In the genomic region with DNA sequence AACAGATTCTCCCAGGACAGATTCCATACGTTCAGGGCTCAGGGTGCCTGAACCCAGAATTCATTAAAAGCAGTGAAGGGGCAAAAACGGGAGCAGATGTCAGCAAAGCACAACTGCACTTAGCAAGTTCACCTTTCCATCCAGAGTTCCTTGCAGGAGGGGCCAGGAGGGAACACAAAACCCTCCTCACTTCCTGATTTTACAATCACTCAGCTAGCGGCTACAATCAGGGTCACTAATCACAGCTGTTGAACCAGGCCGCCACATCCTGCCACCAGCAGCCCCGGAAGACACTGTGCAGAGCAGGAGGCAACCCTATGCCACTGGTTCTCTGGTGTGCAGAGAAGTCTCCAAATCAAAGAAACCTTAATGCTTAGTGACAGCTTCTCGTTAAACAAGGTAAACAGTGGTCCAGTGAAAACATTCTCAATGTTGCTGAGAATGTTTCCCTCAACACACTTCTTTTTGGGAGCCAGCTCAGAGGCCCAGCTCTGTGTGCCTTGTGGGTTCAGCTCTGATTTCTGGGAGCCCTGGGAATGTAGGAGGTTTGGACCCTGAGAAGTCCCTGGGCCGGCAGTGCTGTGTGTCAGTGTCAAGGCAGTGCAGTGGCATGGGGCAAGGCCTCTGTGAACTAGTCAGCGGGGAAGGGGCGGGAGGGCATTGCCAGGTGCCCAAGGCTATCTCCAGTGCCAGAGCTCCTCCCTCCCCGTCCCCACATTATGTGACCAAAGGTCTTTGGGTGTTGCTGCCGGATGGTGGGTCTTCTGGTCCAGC, we compare ENCODE assay signal across 8 cellular contexts. TPM values are rescaled to one million over a fixed set of nuclear protein-coding genes. Genes with fewer than 3 reads are reported as not detected.
DNase-seq lines count a peak whose midpoint lies in the region; ATAC-seq and TF ChIP-seq lines count a peak whose summit lies in the region.

No MANE protein-coding gene starts in this region.

- H3K4me1 ChIP-seq in BE2C (peaks cover 27% of the 10 kb centered on the region), right atrium auricular region (peaks cover 0 to 26% of the 10 kb centered on the region in 2 donors)

- TF ChIP-seq CTCF in BE2C (IDR thresholded peaks at IDR 0.05; ENCODE audit: low read depth, low read length) (no peak), right atrium auricular region (IDR thresholded peaks at IDR 0.05) (no peak)

- no peaks in the 10 kb centered on the region for H3K27me3 ChIP-seq in BE2C
- H3K27me3 ChIP-seq in right atrium auricular region = no peaks in the 10 kb centered on the region

- no peaks in the 10 kb centered on the region for H3K9me3 ChIP-seq in BE2C
- H3K9me3 ChIP-seq in right atrium auricular region = no peaks in the 10 kb centered on the region

- peak; percentile 62 for ATAC-seq in HG03159 (IDR thresholded peaks at IDR 0.05; ENCODE audit: unreplicated experiment)

- H3K27ac ChIP-seq in right atrium auricular region = peak overlapping the region; percentile 56 to 71

- H3K4me3 ChIP-seq in BE2C (ENCODE audit: low read depth, low read length) = peak overlapping the region; percentile 17; the same call in 1 of the 2 replicates
- no peak overlapping the region for H3K4me3 ChIP-seq in right atrium auricular region

- no peaks in the 10 kb centered on the region for H3K36me3 ChIP-seq in BE2C
- no peaks in the 10 kb centered on the region for H3K36me3 ChIP-seq in right atrium auricular region

- TF ChIP-seq POLR2A in GM19099 (IDR thresholded peaks at IDR 0.05; ENCODE audit: extremely low read depth, insufficient read length, low read depth) (peak; percentile 76), Raji (IDR thresholded peaks at IDR 0.05; ENCODE audit: insufficient read depth, low read depth, low read length) (peak; percentile 72)

- DNase-seq in BE2C (peak; percentile 82), right atrium auricular region (ENCODE audit: low spot score) (no peak), NCI-H1694 treated with DMSO at 0.1 percent for 48 hours (lab: John Stamatoyannopoulos, UW) (no peak)
- DNase-seq in activated naive CD4-positive, alpha-beta T cell treated with Interleukin-2 at 50 U/mL for 16 hours = peak; percentile 65
- DNase-seq in stimulated activated CD4-positive, alpha-beta T cell treated with anti-CD3 and anti-CD28 coated beads, Interleukin-2, amount 100 ng/mL, for 24 hours = peak; percentile 62 to 63

RNA-seq across cellular contexts. Expression of gene VCPKMT, which starts 54.5 kb away (rescaled TPM):
- polyA plus RNA-seq in BE2C (2012; ENCODE audit: insufficient read depth, insufficient read length, low read depth) = 14.4 TPM
- 1 to 10 TPM; 1.5 to 2.4 TPM for total RNA-seq in right atrium auricular region

Comparison
In these comparisons a context has a peak if more than half of its experiments do, and no peak if none do; other contexts are left out.
1. DNase-seq: peak in BE2C (single experiment), activated naive CD4-positive, alpha-beta T cell treated with Interleukin-2 at 50 U/mL for 16 hours (single experiment) and stimulated activated CD4-positive, alpha-beta T cell treated with anti-CD3 and anti-CD28 coated beads, Interleukin-2, amount 100 ng/mL, for 24 hours (2 of 2); none in right atrium auricular region (single experiment) and NCI-H1694 treated with DMSO at 0.1 percent for 48 hours (single experiment).